In genomic region chr7:151519765-151520418, GRCh38 we compare ENCODE assay signal across 8 cellular contexts. TPM values are rescaled to one million over a fixed set of nuclear protein-coding genes. Genes with fewer than 3 reads are reported as not detected.
A peak's percentile ranks its signal among the peaks of the same experiment; 100 is the strongest.
DNase-seq lines count a peak whose midpoint lies in the region; ATAC-seq and TF ChIP-seq lines count a peak whose summit lies in the region.

A gene with protein sequence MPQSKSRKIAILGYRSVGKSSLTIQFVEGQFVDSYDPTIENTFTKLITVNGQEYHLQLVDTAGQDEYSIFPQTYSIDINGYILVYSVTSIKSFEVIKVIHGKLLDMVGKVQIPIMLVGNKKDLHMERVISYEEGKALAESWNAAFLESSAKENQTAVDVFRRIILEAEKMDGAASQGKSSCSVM (minus strand): TSS chr7:151519895. CDS start chr7:151519511, 384 bp downstream.

- peak within 1 kb of the TSS; percentile 96 for H2AFZ ChIP-seq in PC-3 (ENCODE audit: low read length)

- peak; percentile 75 for ATAC-seq in GM21576 (IDR thresholded peaks at IDR 0.05; ENCODE audit: unreplicated experiment)
- peak; percentile 84 for ATAC-seq in PC-3

- intact Hi-C loops in PC-3 (cut with micrococcal nuclease), result loop anchor here (2.0 kb wide), 1 partner anchor 25 kb away; no protein-coding TSS in a partner anchor

- TF ChIP-seq POLR2A in erythroblast (IDR thresholded peaks at IDR 0.05; ENCODE audit: low read length), result peak; percentile 67

- peaks cover 44% of the 10 kb centered on the region for H3K79me2 ChIP-seq in PC-3 (ENCODE audit: low read length)

- H3K27ac ChIP-seq in PC-3 (ENCODE audit: low read length) (peak within 1 kb of the TSS; percentile 94), mucosa of rectum (ENCODE audit: low read depth in 2 of 2, low read length in 2 of 2) (peak within 1 kb of the TSS; percentile 96 to 98)

- CTCF ChIA-PET in PC-3 (lab: Charles Lee), result interaction anchor here (0.6 to 1.2 kb wide), 5 partner anchors 58 to 225 kb away, joined by 3 to 5 read pairs (median 3); partner anchors contain the start of gene NUB1

- TF ChIP-seq RAD21 in Ishikawa (IDR thresholded peaks at IDR 0.05; ENCODE audit: low read depth), result no peak

- H4K20me1 ChIP-seq in PC-3 (ENCODE audit: low read length), result peaks cover 39% of the 10 kb centered on the region

- peak within 1 kb of the TSS; percentile 93 for H3K4me2 ChIP-seq in PC-3 (ENCODE audit: low read length)

- no peaks in the 10 kb centered on the region for H3K36me3 ChIP-seq in PC-3 (ENCODE audit: low read depth, low read length)
- H3K36me3 ChIP-seq in mucosa of rectum (ENCODE audit: control insufficient read depth in 2 of 2, insufficient read depth in 2 of 2, low read length in 2 of 2), result no peaks in the 10 kb centered on the region

- H3F3A ChIP-seq in PC-3 (ENCODE audit: low read length, unreplicated experiment), result no peaks in the 10 kb centered on the region

- H3K4me3 ChIP-seq in PC-3 (ENCODE audit: low read length) (peak within 1 kb of the TSS; percentile 91), mucosa of rectum (ENCODE audit: low read length in 2 of 2) (peak within 1 kb of the TSS; percentile 75 to 89)

- H3K9me2 ChIP-seq in PC-3 (replicated peaks; ENCODE audit: low read length), result no peaks in the 10 kb centered on the region

- no peaks in the 10 kb centered on the region for H3K27me3 ChIP-seq in PC-3 (ENCODE audit: low read length)
- no peaks in the 10 kb centered on the region for H3K27me3 ChIP-seq in mucosa of rectum (ENCODE audit: control insufficient read depth in 2 of 2, insufficient read depth in 2 of 2, low read length in 2 of 2)

- no peak for TF ChIP-seq EP300 in Ishikawa (IDR thresholded peaks at IDR 0.05; ENCODE audit: borderline replicate concordance)

- no TSS peak for BruUV-seq in PC-3 (replicated peaks; lab: Mats Ljungman, UMichigan)

- POLR2A ChIA-PET in PC-3 (lab: Charles Lee; ENCODE audit: unreplicated experiment), result interaction anchor here (0.6 to 1.0 kb wide), 9 partner anchors 19 to 828 kb away, joined by 3 to 8 read pairs (median 4); no protein-coding TSS in a partner anchor

- H3K4me1 ChIP-seq in PC-3 (ENCODE audit: insufficient read depth, low read length) (peaks cover 30% of the 10 kb centered on the region), mucosa of rectum (ENCODE audit: control insufficient read depth in 2 of 2, insufficient read depth in 2 of 2, low read length in 2 of 2) (peaks cover 12 to 19% of the 10 kb centered on the region in 2 donors)

- peak; percentile 99 for DNase-seq in DMS 273 treated with DMSO at 0.1 percent for 48 hours (lab: John Stamatoyannopoulos, UW)
- DNase-seq in PC-3, result peak; percentile 98
- peak; percentile 99 for DNase-seq in activated T-cell treated with anti-CD3 and anti-CD28 coated beads, Interleukin-2, amount 50 U/mL, for 1 hour
- peak; percentile 99 to 100 for DNase-seq in erythroblast (lab: John Stamatoyannopoulos, UW)
- DNase-seq in stimulated activated CD8-positive, alpha-beta memory T cell treated with anti-CD3 and anti-CD28 coated beads, Interleukin-4, amount 100 ng/mL, for 48 hours, result peak; percentile 99

- peak within 1 kb of the TSS; percentile 91 for H3K9ac ChIP-seq in PC-3 (ENCODE audit: low read length)
- peak within 1 kb of the TSS; percentile 86 to 97 for H3K9ac ChIP-seq in mucosa of rectum (ENCODE audit: low read depth in 1 of 2, low read length in 2 of 2)

- TF ChIP-seq CTCF in PC-3 (conservative IDR thresholded peaks at IDR 0.05; ENCODE audit: low read depth, low read length), result no peak

- no peaks in the 10 kb centered on the region for H3K9me3 ChIP-seq in PC-3 (ENCODE audit: low read length)
- no peaks in the 10 kb centered on the region for H3K9me3 ChIP-seq in mucosa of rectum (ENCODE audit: control insufficient read depth in 2 of 2, low read length in 2 of 2)

TF ChIP-seq in Ishikawa, 13 proteins besides CTCF, POLR2A, EP300 and RAD21:
- TF ChIP-seq TCF12 (IDR thresholded peaks at IDR 0.05; ENCODE audit: low read depth) (no peak), CREB1 (IDR thresholded peaks at IDR 0.05; ENCODE audit: low read depth) (peak; percentile 93), FOXM1 (IDR thresholded peaks at IDR 0.05; ENCODE audit: borderline replicate concordance, low read depth) (peak; percentile 63; the same call in 1 of the 2 replicates), MAX (IDR thresholded peaks at IDR 0.05) (peak; percentile 98)

RNA-seq across cellular contexts. Expression of the gene that starts here (rescaled TPM):
- total RNA-seq in PC-3 (2014; rRNA removed), result 87.0 and 99.3 TPM in 2 replicates

Comparison
In these comparisons a context has a peak if more than half of its experiments do, and no peak if none do; other contexts are left out.
1. Peak in every context shown above with its lines: DNase-seq, ATAC-seq, H3K4me3 ChIP-seq and H3K27ac ChIP-seq.